Comparison of ENCODE assay signal across 23 cellular contexts in genomic region chr2:73104933-73105332, GRCh38. TPM values are rescaled to one million over a fixed set of nuclear protein-coding genes. Genes with fewer than 3 reads are reported as not detected.
DNase-seq lines count a peak whose midpoint lies in the region; ATAC-seq, FAIRE-seq and TF ChIP-seq lines count a peak whose summit lies in the region.
"Had no signal": no experiment of that assay in that cellular context is flagged by ENCODE, and none has a peak within 500 bp of the region (broad histone marks: within the 10 kb centered on the region; RNA-seq: fewer than 3 reads in every experiment).

No MANE protein-coding gene starts in this region.

- TF ChIP-seq EP300 in HepG2 (IDR thresholded peaks at IDR 0.05; ENCODE audit: low read depth in 2 of 2, low read length in 2 of 2) (no peak), HepG2 (CRISPR knock-in tag; IDR thresholded peaks at IDR 0.05; ENCODE audit: borderline replicate concordance) (no peak)

- POLR2A ChIA-PET in HepG2 (lab: Yijun Ruan, JAX), result no interaction called here

- no peak overlapping the region for H3K27ac ChIP-seq in coronary artery
- peak overlapping the region; percentile 91 for H3K27ac ChIP-seq in parathyroid adenoma
- H3K27ac ChIP-seq in HepG2 (ENCODE audit: extremely low read length, insufficient read depth, low read length), result no peak overlapping the region
- H3K27ac ChIP-seq: BLaER1, SJCRH30 had no signal

- H3K27me3 Mint-ChIP-seq in HFFc6 (ENCODE audit: insufficient read depth), result no peaks in the 10 kb centered on the region; the same call in 1 of the 2 replicates

- no peak for TF ChIP-seq RAD21 in HepG2 (CRISPR knock-in tag; IDR thresholded peaks at IDR 0.05)

- no peak for FAIRE-seq in HepG2 (lab: Jason Lieb, UNC)
- FAIRE-seq: GM12891, H1, RCC 7860 had no signal

- in situ Hi-C loops in HepG2 (cut with HindIII; ENCODE audit: extremely low pct_ligation_motif_present, low pct_unique_long_range_greater_than_20kb), result no loop called here

- no peaks in the 10 kb centered on the region for H3K9me3 Mint-ChIP-seq in HFFc6
- H3K9me3 Mint-ChIP-seq: CD8-positive, alpha-beta T cell had no signal

- peaks cover 30% of the 10 kb centered on the region; the same call in 1 of the 2 replicates for H4K20me1 ChIP-seq in HepG2 (ENCODE audit: insufficient read depth, low read length)

- no TSS peak for BruUV-seq in HepG2 (replicated peaks; lab: Mats Ljungman, UMichigan)

- no peaks in the 10 kb centered on the region for H3K27me3 ChIP-seq in parathyroid adenoma (ENCODE audit: control insufficient read depth, insufficient read depth, low read length)
- no peaks in the 10 kb centered on the region for H3K27me3 ChIP-seq in HepG2 (ENCODE audit: control insufficient read depth in 1 of 2, insufficient read depth in 2 of 2, low read length in 2 of 2)
- H3K27me3 ChIP-seq: BLaER1, SJCRH30 had no signal

- H3K9me3 ChIP-seq in parathyroid adenoma (ENCODE audit: control insufficient read depth, low read length) (no peaks in the 10 kb centered on the region), HepG2 (ENCODE audit: low read length) (no peaks in the 10 kb centered on the region)
- H3K9me3 ChIP-seq: BLaER1, SJCRH30 had no signal

- H3K4me2 ChIP-seq in parathyroid adenoma (ENCODE audit: low read length), result no peak overlapping the region
- no peak overlapping the region for H3K4me2 ChIP-seq in HepG2 (ENCODE audit: low read depth, low read length)
- H3K4me2 ChIP-seq: BLaER1 had no signal

- peaks cover 76% of the 10 kb centered on the region for H3K79me2 ChIP-seq in parathyroid adenoma
- H3K79me2 ChIP-seq in HepG2 (ENCODE audit: insufficient read depth, low read length), result peaks cover 52% of the 10 kb centered on the region

- 99% methylated on average over 3 of the region's 3 CpGs for WGBS in HepG2 (ENCODE audit: low lambda C conversion rate)

- intact Hi-C loops in HepG2 (cut with micrococcal nuclease; ENCODE audit: unreplicated experiment), result no loop called here

- TF ChIP-seq CTCF in HFFc6 (IDR thresholded peaks at IDR 0.05), result no peak
- no peak for TF ChIP-seq CTCF in coronary artery (IDR thresholded peaks at IDR 0.05)
- no peak for TF ChIP-seq CTCF in parathyroid adenoma (IDR thresholded peaks at IDR 0.05)
- no peak for TF ChIP-seq CTCF in HepG2 (CRISPR knock-in tag; IDR thresholded peaks at IDR 0.05)

- H3K36me3 Mint-ChIP-seq in HFFc6 (ENCODE audit: low read depth), result peaks cover 19% of the 10 kb centered on the region
- H3K36me3 Mint-ChIP-seq: CD8-positive, alpha-beta T cell had no signal

- peaks cover 91% of the 10 kb centered on the region for H3K4me1 Mint-ChIP-seq in HFFc6 (ENCODE audit: low read depth)

- H3K9ac ChIP-seq in parathyroid adenoma (no peak overlapping the region), HepG2 (ENCODE audit: insufficient read depth, low read depth, low read length) (no peak overlapping the region)
- H3K9ac ChIP-seq: BLaER1 had no signal

- DNase-seq in HFFc6, result no peak
- peak; percentile 52 for DNase-seq in coronary artery (ENCODE audit: low spot score)
- DNase-seq in superior temporal gyrus (ENCODE audit: extremely low spot score), result no peak
- no peak for DNase-seq in SK-N-DZ (ENCODE audit: low spot score)
- no peak for DNase-seq in HepG2 (ENCODE audit: low spot score)
- DNase-seq: ACHN; CD8-positive, alpha-beta T cell; DND-41; Kasumi-1; NCI-H1048; NCI-H1417 treated with DMSO at 0.1 percent for 48 hours; NCI-H187; NCI-H446; NCI-H526 treated with DMSO at 0.1 percent for 48 hours; OCI-M1; SJCRH30 had no signal

- H3K27ac Mint-ChIP-seq in HFFc6, result peak overlapping the region; percentile 84
- H3K27ac Mint-ChIP-seq: CD8-positive, alpha-beta T cell had no signal

- CTCF ChIA-PET in HepG2 (lab: Yijun Ruan, JAX; ENCODE audit: low intra/inter-chr PET ratio, low total read pairs), result no interaction called here

- no peak for TF ChIP-seq POLR2A in HepG2 (IDR thresholded peaks at IDR 0.05; ENCODE audit: insufficient read depth in 1 of 2, low read depth in 2 of 2, low read length in 2 of 2)

- ATAC-seq in GM21723 (IDR thresholded peaks at IDR 0.05; ENCODE audit: unreplicated experiment), result no peak
- ATAC-seq in HepG2, result no peak
- ATAC-seq: CD8-positive, alpha-beta T cell; HCT116 had no signal

- H3K4me3 ChIP-seq in coronary artery, result no peak overlapping the region
- H3K4me3 ChIP-seq in parathyroid adenoma (ENCODE audit: low read depth, low read length), result no peak overlapping the region
- no peak overlapping the region for H3K4me3 ChIP-seq in HepG2 (replicated peaks in 1 of 3; ENCODE audit: insufficient read depth in 1 of 3, low read depth in 2 of 3, low read length in 3 of 3)
- H3K4me3 ChIP-seq: BLaER1, SJCRH30 had no signal

- no peak overlapping the region for H2AFZ ChIP-seq in parathyroid adenoma
- no peak overlapping the region for H2AFZ ChIP-seq in HepG2 (ENCODE audit: low read length)

- H3K36me3 ChIP-seq in parathyroid adenoma (ENCODE audit: control insufficient read depth, insufficient read depth, low read length) (no peaks in the 10 kb centered on the region), HepG2 (replicated peaks in 1 of 2; ENCODE audit: control insufficient read depth in 1 of 2, insufficient read depth in 2 of 2, low read length in 2 of 2) (peaks cover 7% of the 10 kb centered on the region in 2 experiments; a peak in 4 of 5 replicates)
- H3K36me3 ChIP-seq: SJCRH30 had no signal

- H3K4me1 ChIP-seq in parathyroid adenoma (peaks cover 93% of the 10 kb centered on the region), HepG2 (ENCODE audit: insufficient read depth, low read length) (peaks cover 34% of the 10 kb centered on the region)

- no peak overlapping the region; the same call in 1 of the 2 replicates for H3K4me3 Mint-ChIP-seq in HFFc6
- H3K4me3 Mint-ChIP-seq: CD8-positive, alpha-beta T cell had no signal

TF ChIP-seq in HepG2, 621 proteins besides CTCF, POLR2A, EP300 and RAD21 (continues in another document):
- no peak for TF ChIP-seq ATM (IDR thresholded peaks at IDR 0.05; ENCODE audit: borderline replicate concordance)
- TF ChIP-seq SUZ12 (IDR thresholded peaks at IDR 0.05; ENCODE audit: low read depth, low read length), result no peak
- no peak for TF ChIP-seq CBX1 (IDR thresholded peaks at IDR 0.05; ENCODE audit: low read depth)

RNA-seq across cellular contexts. Expression of gene RAB11FIP5, which starts 7.8 kb away (rescaled TPM):
- total RNA-seq in HFFc6 (2021; fragmentation: NEBNext Ultra II Directional; extraction: Animal tissue kit (Norgen Biotek cat#: 25700)), result 10 to 100 TPM; 76.7 to 92.0 (median 83.6) TPM
- polyA plus RNA-seq in SK-N-DZ (2014; cell fraction: cytosol; rRNA removed), result 7.7 and 9.7 TPM in 2 replicates
- polyA plus RNA-seq in SK-N-DZ (2014; cell fraction: nucleus; rRNA removed), result 5.4 and 7.2 TPM in 2 replicates
- 8.7 and 9.4 TPM in 2 replicates for total RNA-seq in HepG2 (2016; rRNA removed; fragmentation: Illumina TruSeq; extraction: Trizol)
- total RNA-seq in HepG2 (2016; cell fraction: cytosol; rRNA removed; fragmentation: Illumina TruSeq; extraction: Trizol; ENCODE audit: low read depth), result 3.7 and 4.2 TPM in 2 replicates
- 8.6 and 9.1 TPM in 2 replicates for total RNA-seq in HepG2 (2016; cell fraction: insoluble cytoplasmic fraction; rRNA removed; fragmentation: Illumina TruSeq; extraction: Trizol)
- 10.0 and 13.0 TPM in 2 replicates for total RNA-seq in HepG2 (2016; cell fraction: membrane; rRNA removed; fragmentation: Illumina TruSeq; extraction: Trizol)
- 6.7 and 7.5 TPM in 2 replicates for total RNA-seq in HepG2 (2016; cell fraction: nucleus; rRNA removed; fragmentation: Illumina TruSeq; extraction: Trizol)
- polyA plus RNA-seq in HepG2 (2011; rRNA removed), result 21.9 and 22.9 TPM in 2 replicates
- polyA plus RNA-seq in HepG2 (2011; cell fraction: cytosol; rRNA removed), result 17.5 and 19.5 TPM in 2 replicates
- polyA plus RNA-seq in HepG2 (2011; cell fraction: nucleus; rRNA removed), result 19.6 and 23.6 TPM in 2 replicates
- polyA plus RNA-seq in HepG2 (2012), result 25.5 and 27.1 TPM in 2 replicates
- polyA plus RNA-seq in HepG2 (2016; cell fraction: cytosol; fragmentation: Illumina TruSeq; extraction: Trizol; ENCODE audit: low read depth), result 2.1 TPM in 2 replicates
- polyA plus RNA-seq in HepG2 (2016; cell fraction: insoluble cytoplasmic fraction; fragmentation: Illumina TruSeq; extraction: Trizol; ENCODE audit: low read depth), result 8.6 and 12.8 TPM in 2 replicates
- 5.8 and 6.9 TPM in 2 replicates for polyA plus RNA-seq in HepG2 (2016; cell fraction: membrane; fragmentation: Illumina TruSeq; extraction: Trizol; ENCODE audit: low read depth)
- 10.7 and 10.8 TPM in 2 replicates for polyA plus RNA-seq in HepG2 (2016; cell fraction: nucleus; fragmentation: Illumina TruSeq; extraction: Trizol; ENCODE audit: insufficient read depth, low read depth)
- 29.9 and 45.2 TPM in 2 replicates for polyA minus RNA-seq in HepG2 (2011; rRNA and poly(A)+ RNA removed; ENCODE audit: low replicate concordance)
- polyA minus RNA-seq in HepG2 (2011; cell fraction: cytosol; rRNA and poly(A)+ RNA removed), result 12.6 and 13.2 TPM in 2 replicates
- polyA minus RNA-seq in HepG2 (2011; cell fraction: nucleus; rRNA and poly(A)+ RNA removed), result 14.7 and 18.7 TPM in 2 replicates

RNA-seq across cellular contexts. Expression of gene SFXN5, which starts 33.4 kb away (rescaled TPM):
- 10 to 100 TPM; 10.2 to 17.0 (median 14.7) TPM for total RNA-seq in HFFc6 (2021; fragmentation: NEBNext Ultra II Directional; extraction: Animal tissue kit (Norgen Biotek cat#: 25700))
- polyA plus RNA-seq in SK-N-DZ (2014; cell fraction: cytosol; rRNA removed), result 10.3 and 14.5 TPM in 2 replicates
- 29.5 and 36.3 TPM in 2 replicates for polyA plus RNA-seq in SK-N-DZ (2014; cell fraction: nucleus; rRNA removed)
- 22.2 and 34.9 TPM in 2 replicates for total RNA-seq in HepG2 (2016; rRNA removed; fragmentation: Illumina TruSeq; extraction: Trizol)
- 11.0 and 15.1 TPM in 2 replicates for total RNA-seq in HepG2 (2016; cell fraction: cytosol; rRNA removed; fragmentation: Illumina TruSeq; extraction: Trizol; ENCODE audit: low read depth)
- total RNA-seq in HepG2 (2016; cell fraction: insoluble cytoplasmic fraction; rRNA removed; fragmentation: Illumina TruSeq; extraction: Trizol), result 21.1 and 36.4 TPM in 2 replicates
- 13.2 and 15.3 TPM in 2 replicates for total RNA-seq in HepG2 (2016; cell fraction: membrane; rRNA removed; fragmentation: Illumina TruSeq; extraction: Trizol)
- 42.2 and 47.8 TPM in 2 replicates for total RNA-seq in HepG2 (2016; cell fraction: nucleus; rRNA removed; fragmentation: Illumina TruSeq; extraction: Trizol)
- 37.4 and 42.8 TPM in 2 replicates for polyA plus RNA-seq in HepG2 (2011; rRNA removed)
- 13.2 and 17.2 TPM in 2 replicates for polyA plus RNA-seq in HepG2 (2011; cell fraction: cytosol; rRNA removed)
- polyA plus RNA-seq in HepG2 (2011; cell fraction: nucleus; rRNA removed), result 139 and 168 TPM in 2 replicates
- 18.2 and 24.8 TPM in 2 replicates for polyA plus RNA-seq in HepG2 (2012)
- 6.1 and 6.5 TPM in 2 replicates for polyA plus RNA-seq in HepG2 (2016; cell fraction: cytosol; fragmentation: Illumina TruSeq; extraction: Trizol; ENCODE audit: low read depth)
- 23.9 and 25.9 TPM in 2 replicates for polyA plus RNA-seq in HepG2 (2016; cell fraction: insoluble cytoplasmic fraction; fragmentation: Illumina TruSeq; extraction: Trizol; ENCODE audit: low read depth)
- 8.0 and 9.0 TPM in 2 replicates for polyA plus RNA-seq in HepG2 (2016; cell fraction: membrane; fragmentation: Illumina TruSeq; extraction: Trizol; ENCODE audit: low read depth)
- 68.3 and 69.6 TPM in 2 replicates for polyA plus RNA-seq in HepG2 (2016; cell fraction: nucleus; fragmentation: Illumina TruSeq; extraction: Trizol; ENCODE audit: insufficient read depth, low read depth)
- polyA minus RNA-seq in HepG2 (2011; rRNA and poly(A)+ RNA removed; ENCODE audit: low replicate concordance), result 36.5 and 73.0 TPM in 2 replicates
- 12.6 and 13.0 TPM in 2 replicates for polyA minus RNA-seq in HepG2 (2011; cell fraction: cytosol; rRNA and poly(A)+ RNA removed)
- polyA minus RNA-seq in HepG2 (2011; cell fraction: nucleus; rRNA and poly(A)+ RNA removed), result 49.6 and 54.8 TPM in 2 replicates
